8 cellular contexts compared by ENCODE assay signal in the genomic region with DNA sequence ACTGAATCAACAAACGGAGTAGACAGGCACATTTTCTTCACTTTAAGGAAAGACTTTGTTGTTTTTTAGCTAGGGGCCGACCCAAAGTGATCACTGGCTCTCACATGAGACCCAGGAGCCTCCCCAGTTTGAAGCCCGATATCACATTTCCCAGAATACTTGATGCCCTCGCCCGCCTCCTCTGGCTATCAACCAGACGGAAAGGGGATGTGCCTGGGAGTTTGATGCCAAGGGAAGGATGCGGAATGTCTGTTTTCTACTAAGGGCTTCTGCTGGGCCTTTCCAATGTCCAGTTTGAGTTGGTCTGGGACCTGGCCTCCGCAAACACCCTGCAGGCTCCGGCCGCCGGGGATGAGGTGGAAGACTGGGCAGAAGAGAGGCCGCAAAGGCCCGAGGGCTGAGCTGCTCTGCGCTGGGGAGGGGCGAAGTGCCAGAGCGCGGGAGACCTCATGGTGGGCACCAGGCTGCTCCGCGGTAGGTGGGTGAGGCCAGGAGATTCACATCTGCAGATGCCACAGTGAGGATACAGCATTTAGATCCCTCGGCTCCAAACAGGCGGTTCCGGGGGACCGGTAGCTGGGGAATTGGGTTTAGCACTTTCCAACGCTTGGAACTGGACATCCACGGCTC. TPM values are rescaled to one million over a fixed set of nuclear protein-coding genes. Genes with fewer than 3 reads are reported as not detected.
A peak's percentile ranks its signal among the peaks of the same experiment; 100 is the strongest.
DNase-seq lines count a peak whose midpoint lies in the region; ATAC-seq lines count a peak whose summit lies in the region.

No MANE protein-coding gene starts in this region.

- ATAC-seq in natural killer cell treated with Interleukin-12 subunit alpha and Interleukin-12 subunit beta and Interleukin-15 and Interleukin-18, amount 100 ng/mL, for 72 hours = peak; percentile 2 to 4

- H3K4me1 ChIP-seq in effector memory CD4-positive, alpha-beta T cell (ENCODE audit: control insufficient read depth, insufficient read depth, low read length, poor library complexity, severe bottlenecking) = peaks cover 15% of the 10 kb centered on the region

- no peaks in the 10 kb centered on the region for H3K27me3 ChIP-seq in effector memory CD4-positive, alpha-beta T cell (replicated peaks; ENCODE audit: control insufficient read depth, insufficient read depth, low read length, poor library complexity, severe bottlenecking)

- intact Hi-C loops in posterior vena cava (cut with DNase I) = no loop called here

- H3K4me3 Mint-ChIP-seq in natural killer cell treated with Interleukin-12 subunit alpha and Interleukin-12 subunit beta and Interleukin-15 and Interleukin-18, amount 100 ng/mL, for 72 hours = peak overlapping the region; percentile 83

- peak overlapping the region; percentile 74 for H3K4me3 ChIP-seq in effector memory CD4-positive, alpha-beta T cell (ENCODE audit: insufficient read depth, low read depth, low read length, poor library complexity, severe bottlenecking)

- no peaks in the 10 kb centered on the region for H3K36me3 Mint-ChIP-seq in natural killer cell treated with Interleukin-12 subunit alpha and Interleukin-12 subunit beta and Interleukin-15 and Interleukin-18, amount 100 ng/mL, for 72 hours

- H3K27ac Mint-ChIP-seq in natural killer cell treated with Interleukin-12 subunit alpha and Interleukin-12 subunit beta and Interleukin-15 and Interleukin-18, amount 100 ng/mL, for 72 hours = peak overlapping the region; percentile 35 to 72

- no peaks in the 10 kb centered on the region for H3K36me3 ChIP-seq in effector memory CD4-positive, alpha-beta T cell (ENCODE audit: control insufficient read depth, insufficient read depth, low read length)

- H3K27ac ChIP-seq in effector memory CD4-positive, alpha-beta T cell (ENCODE audit: insufficient read depth, low read length, poor library complexity, severe bottlenecking) = no peak overlapping the region

- H3K27me3 Mint-ChIP-seq in natural killer cell treated with Interleukin-12 subunit alpha and Interleukin-12 subunit beta and Interleukin-15 and Interleukin-18, amount 100 ng/mL, for 72 hours = peaks cover 0 to 3% of the 10 kb centered on the region in 2 donors

- no peaks in the 10 kb centered on the region for H3K9me3 Mint-ChIP-seq in natural killer cell treated with Interleukin-12 subunit alpha and Interleukin-12 subunit beta and Interleukin-15 and Interleukin-18, amount 100 ng/mL, for 72 hours

- peaks cover 8 to 13% of the 10 kb centered on the region in 2 donors for H3K4me1 Mint-ChIP-seq in natural killer cell treated with Interleukin-12 subunit alpha and Interleukin-12 subunit beta and Interleukin-15 and Interleukin-18, amount 100 ng/mL, for 72 hours (ENCODE audit: low read depth in 2 of 2)

- H3K9me3 ChIP-seq in effector memory CD4-positive, alpha-beta T cell (ENCODE audit: control insufficient read depth, low read length) = no peaks in the 10 kb centered on the region

- peak; percentile 57 to 64 for DNase-seq in NCI-H524 (lab: John Stamatoyannopoulos, UW)
- no peak for DNase-seq in NCI-H524 treated with DMSO at 0.1 percent for 48 hours (lab: John Stamatoyannopoulos, UW)
- DNase-seq in NCI-H2171 treated with DMSO at 0.1 percent for 48 hours (lab: John Stamatoyannopoulos, UW) = peak; percentile 88
- DNase-seq in effector memory CD4-positive, alpha-beta T cell = no peak
- DNase-seq in natural killer cell treated with Interleukin-12 subunit alpha and Interleukin-12 subunit beta and Interleukin-15 and Interleukin-18, amount 100 ng/mL, for 72 hours (ENCODE audit: low spot score) = no peak
- no peak for DNase-seq in stimulated activated CD4-positive, alpha-beta T cell treated with anti-CD3 and anti-CD28 coated beads, Interleukin-1b, Interleukin-23, amount 100 ng/mL, for 48 hours
- no peak for DNase-seq in posterior vena cava (ENCODE audit: low spot score)
- no peak for DNase-seq in activated effector memory CD4-positive, alpha-beta T cell treated with anti-CD3 and anti-CD28 coated beads, Interleukin-2, amount 50 U/mL, for 16 hours

RNA-seq across cellular contexts. Expression of a gene that starts 0.5 kb away (rescaled TPM):
- 1 to 10 TPM; 1.3 to 1.4 TPM for total RNA-seq in natural killer cell treated with Interleukin-12 subunit alpha and Interleukin-12 subunit beta and Interleukin-15 and Interleukin-18, amount 100 ng/mL, for 72 hours
- 1 to 10 TPM; 3.5 to 4.0 TPM for total RNA-seq in posterior vena cava

RNA-seq across cellular contexts. Expression of a gene that starts 36.4 kb away (rescaled TPM):
- 100 to 1,000 TPM; 222 to 382 TPM for total RNA-seq in natural killer cell treated with Interleukin-12 subunit alpha and Interleukin-12 subunit beta and Interleukin-15 and Interleukin-18, amount 100 ng/mL, for 72 hours
- 100 to 1,000 TPM; 216 to 265 TPM for total RNA-seq in posterior vena cava

Comparison
In these comparisons a context has a peak if more than half of its experiments do, and no peak if none do; other contexts are left out.
1. DNase-seq: peak in NCI-H524 (2 of 2) and NCI-H2171 treated with DMSO at 0.1 percent for 48 hours (single experiment); none in NCI-H524 treated with DMSO at 0.1 percent for 48 hours (single experiment), effector memory CD4-positive, alpha-beta T cell (0 of 3), natural killer cell treated with Interleukin-12 subunit alpha and Interleukin-12 subunit beta and Interleukin-15 and Interleukin-18, amount 100 ng/mL, for 72 hours (single experiment), stimulated activated CD4-positive, alpha-beta T cell treated with anti-CD3 and anti-CD28 coated beads, Interleukin-1b, Interleukin-23, amount 100 ng/mL, for 48 hours (single experiment), posterior vena cava (single experiment) and activated effector memory CD4-positive, alpha-beta T cell treated with anti-CD3 and anti-CD28 coated beads, Interleukin-2, amount 50 U/mL, for 16 hours (single experiment).